Comparison of ENCODE assay signal across 29 cellular contexts in genomic region chr13:84684804-84685203, GRCh38.
"Had no signal": no experiment of that assay in that cellular context is flagged by ENCODE, and none has a peak within 500 bp of the region (broad histone marks: within the 10 kb centered on the region; RNA-seq: fewer than 3 reads in every experiment).

No MANE protein-coding gene starts in this region.

- H3K9me3 ChIP-seq: colonic mucosa, gastroesophageal sphincter, ovary, right lobe of liver, testis, vagina had no signal

- ATAC-seq: activated CD8-positive, alpha-beta T cell treated with anti-CD3 and anti-CD28 coated beads for 36 hours; activated naive CD4-positive, alpha-beta T cell treated with anti-CD3 and anti-CD28 coated beads, Interleukin-2, amount 50 U/mL, for 72 hours; activated T-cell treated with anti-CD3 and anti-CD28 coated beads, Interleukin-2, amount 50 U/mL, for 4 hours; activated T-helper 17 cell treated with anti-CD3 and anti-CD28 coated beads, Interleukin-2, amount 50 U/mL, for 72 hours; gastroesophageal sphincter; left colon had no signal

- DNase-seq: activated B cell treated with CpG ODN at 0.5 μM for 24 hours; activated CD4-positive, alpha-beta T cell treated with anti-CD3 and anti-CD28 coated beads, Interleukin-2, amount 50 U/mL, for 1 hour; activated CD8-positive, alpha-beta T cell treated with anti-CD3 and anti-CD28 coated beads for 36 hours; activated naive CD4-positive, alpha-beta T cell; activated T-cell treated with anti-CD3 and anti-CD28 coated beads, Interleukin-2, amount 50 U/mL, for 4 hours; cerebellar nuclear complex; colonic mucosa; effector CD8-positive, alpha-beta T cell; erythroblast; head of caudate nucleus; immature natural killer cell; kidney; left colon; naive B cell; nephron progenitor cell; ovary; right lobe of liver; stimulated activated CD4-positive, alpha-beta T cell treated with anti-CD3 and anti-CD28 coated beads, Interleukin-2, amount 100 ng/mL, for 48 hours; stimulated activated naive CD4-positive, alpha-beta T cell treated with Interleukin-2 at 50 U/mL for 16 hours; testis had no signal

- H3K27me3 Mint-ChIP-seq: activated B cell treated with CpG ODN at 0.5 μM for 24 hours; activated CD8-positive, alpha-beta T cell treated with anti-CD3 and anti-CD28 coated beads for 36 hours; activated T-helper 17 cell treated with anti-CD3 and anti-CD28 coated beads, Interleukin-2, amount 50 U/mL, for 72 hours; naive B cell; progenitor cell of endocrine pancreas; type B pancreatic cell had no signal

- H3K36me3 Mint-ChIP-seq: activated naive CD4-positive, alpha-beta T cell treated with anti-CD3 and anti-CD28 coated beads, Interleukin-2, amount 50 U/mL, for 72 hours; immature natural killer cell; mesothelial cell of epicardium; naive B cell; type B pancreatic cell had no signal

- H3K9me3 Mint-ChIP-seq: activated CD8-positive, alpha-beta T cell treated with anti-CD3 and anti-CD28 coated beads for 36 hours; activated T-helper 17 cell treated with anti-CD3 and anti-CD28 coated beads, Interleukin-2, amount 50 U/mL, for 72 hours; nephron progenitor cell; type B pancreatic cell had no signal

- H3K36me3 ChIP-seq: cardiac muscle cell, colonic mucosa, gastroesophageal sphincter, ovary, right lobe of liver, vagina had no signal

- H3K4me1 Mint-ChIP-seq: activated B cell treated with CpG ODN at 0.5 μM for 24 hours; activated T-helper 17 cell treated with anti-CD3 and anti-CD28 coated beads, Interleukin-2, amount 50 U/mL, for 72 hours; immature natural killer cell; naive B cell; nephron progenitor cell had no signal

- H3K27me3 ChIP-seq: cardiac muscle cell, colonic mucosa, gastroesophageal sphincter, ovary, right lobe of liver, testis, vagina had no signal

- H3K4me3 Mint-ChIP-seq: activated B cell treated with CpG ODN at 0.5 μM for 24 hours; activated CD8-positive, alpha-beta T cell treated with anti-CD3 and anti-CD28 coated beads for 36 hours; activated T-cell treated with anti-CD3 and anti-CD28 coated beads, Interleukin-2, amount 50 U/mL, for 4 hours; activated T-helper 17 cell treated with anti-CD3 and anti-CD28 coated beads, Interleukin-2, amount 50 U/mL, for 72 hours; immature natural killer cell; mesothelial cell of epicardium; naive B cell; nephron progenitor cell; type B pancreatic cell had no signal

- H3K4me1 ChIP-seq: colonic mucosa, right lobe of liver, testis, vagina had no signal

- H3K27ac Mint-ChIP-seq: activated B cell treated with CpG ODN at 0.5 μM for 24 hours; activated CD8-positive, alpha-beta T cell treated with anti-CD3 and anti-CD28 coated beads for 36 hours; activated naive CD4-positive, alpha-beta T cell treated with anti-CD3 and anti-CD28 coated beads, Interleukin-2, amount 50 U/mL, for 72 hours; activated T-helper 17 cell treated with anti-CD3 and anti-CD28 coated beads, Interleukin-2, amount 50 U/mL, for 72 hours; immature natural killer cell; mesothelial cell of epicardium; naive B cell; nephron progenitor cell; progenitor cell of endocrine pancreas; type B pancreatic cell had no signal

- H3K27ac ChIP-seq: cardiac muscle cell, colonic mucosa, gastroesophageal sphincter, ovary, right lobe of liver, testis, vagina had no signal

- H3K4me3 ChIP-seq: cardiac muscle cell, colonic mucosa, gastroesophageal sphincter, ovary, right lobe of liver, testis, vagina had no signal

- FAIRE-seq: endometrium, kidney had no signal
